ENCODE assay signal across 8 cellular contexts in the genomic region with DNA sequence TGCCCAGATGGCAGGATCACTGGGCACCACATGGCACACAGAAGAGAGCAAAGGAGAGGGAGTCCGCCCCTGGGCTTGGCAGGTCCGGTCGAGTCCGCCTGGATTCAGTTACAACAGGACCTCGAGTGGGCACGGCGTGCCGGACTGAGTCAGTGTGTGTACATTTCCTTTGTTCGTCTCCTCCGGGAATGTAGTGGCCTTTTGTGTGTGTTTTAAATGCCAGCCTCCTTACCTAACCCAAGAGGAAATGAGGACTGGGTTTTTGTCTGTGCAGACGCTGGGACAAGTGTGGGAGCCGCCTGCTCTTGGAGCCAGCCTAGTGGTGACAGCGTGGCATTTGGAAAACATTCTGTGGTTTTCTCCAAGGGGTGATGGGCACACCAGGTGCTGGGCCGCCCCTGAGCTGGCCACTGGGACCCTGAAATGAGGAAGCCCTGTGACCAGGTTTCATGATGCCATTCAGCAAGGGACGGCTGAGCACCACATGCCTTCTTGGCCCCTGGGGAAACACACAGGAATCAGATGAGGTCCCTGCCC. TPM values are rescaled to one million over a fixed set of nuclear protein-coding genes. Genes with fewer than 3 reads are reported as not detected.
DNase-seq lines count a peak whose midpoint lies in the region; ATAC-seq and TF ChIP-seq lines count a peak whose summit lies in the region.

No MANE protein-coding gene starts in this region.

- POLR2A ChIA-PET in PC-3 (lab: Charles Lee; ENCODE audit: unreplicated experiment) = no interaction called here

- H3K9me2 ChIP-seq in GM23248 (ENCODE audit: insufficient read depth) (no peaks in the 10 kb centered on the region), PC-3 (replicated peaks; ENCODE audit: low read length) (no peaks in the 10 kb centered on the region)

- in situ Hi-C loops in GM23248 (cut with MboI) = no loop called here

- H3K36me3 ChIP-seq in GM23248 (ENCODE audit: low read depth) = no peaks in the 10 kb centered on the region
- peaks cover 2% of the 10 kb centered on the region; the same call in 1 of the 2 replicates for H3K36me3 ChIP-seq in PC-3 (ENCODE audit: low read depth, low read length)
- peaks cover 0 to 15% (median 2%) of the 10 kb centered on the region in 4 donors for H3K36me3 ChIP-seq in esophagus muscularis mucosa

- CTCF ChIA-PET in PC-3 (lab: Charles Lee) = no interaction called here

- ATAC-seq in PC-3 (peak; percentile 98), GM21528 (IDR thresholded peaks at IDR 0.05; ENCODE audit: low FRiP score, unreplicated experiment) (no peak), GM21390 (IDR thresholded peaks at IDR 0.05; ENCODE audit: unreplicated experiment) (no peak), HG02798 (IDR thresholded peaks at IDR 0.05; ENCODE audit: poor library complexity, unreplicated experiment) (no peak), HG03457 (IDR thresholded peaks at IDR 0.05; ENCODE audit: unreplicated experiment) (no peak)

- H3K27ac ChIP-seq in GM23248 (peak overlapping the region; percentile 94), PC-3 (ENCODE audit: low read length) (peak overlapping the region; percentile 86), esophagus muscularis mucosa (replicated peaks in 1 of 4) (peak overlapping the region; percentile 55 to 62 (median 58))

- H2AFZ ChIP-seq in GM23248 = no peak overlapping the region
- H2AFZ ChIP-seq in PC-3 (ENCODE audit: low read length) = no peak overlapping the region

- H3K9ac ChIP-seq in GM23248 = peak overlapping the region; percentile 79
- peak overlapping the region; percentile 52 for H3K9ac ChIP-seq in PC-3 (ENCODE audit: low read length)

- intact Hi-C loops in PC-3 (cut with micrococcal nuclease) = no loop called here
- intact Hi-C loops in esophagus muscularis mucosa (cut with DNase I) = no loop called here

- H4K20me1 ChIP-seq in GM23248 (ENCODE audit: insufficient read depth) = no peaks in the 10 kb centered on the region
- peaks cover 14% of the 10 kb centered on the region; the same call in 1 of the 2 replicates for H4K20me1 ChIP-seq in PC-3 (ENCODE audit: low read length)

- H3K4me2 ChIP-seq in GM23248 (ENCODE audit: unreplicated experiment) = peak overlapping the region; percentile 55
- peak overlapping the region; percentile 77 for H3K4me2 ChIP-seq in PC-3 (ENCODE audit: low read length)

- H3K4me1 ChIP-seq in GM23248 (ENCODE audit: insufficient read depth) (peaks cover 68% of the 10 kb centered on the region), PC-3 (ENCODE audit: insufficient read depth, low read length) (peaks cover 19% of the 10 kb centered on the region), esophagus muscularis mucosa (peaks cover 49 to 97% (median 91%) of the 10 kb centered on the region in 4 donors)

- BruUV-seq in PC-3 (replicated peaks; lab: Mats Ljungman, UMichigan) = no TSS peak

- no peak for TF ChIP-seq EP300 in esophagus muscularis mucosa (IDR thresholded peaks at IDR 0.05)

- H3K4me3 ChIP-seq in GM23248 = peak overlapping the region; percentile 30
- peak overlapping the region; percentile 48; the same call in 1 of the 2 replicates for H3K4me3 ChIP-seq in PC-3 (ENCODE audit: low read length)
- no peak overlapping the region for H3K4me3 ChIP-seq in esophagus muscularis mucosa

- H3K9me3 ChIP-seq in GM23248 (ENCODE audit: low read depth) (no peaks in the 10 kb centered on the region), PC-3 (ENCODE audit: low read length) (no peaks in the 10 kb centered on the region), esophagus muscularis mucosa (no peaks in the 10 kb centered on the region)

- H3F3A ChIP-seq in GM23248 (ENCODE audit: insufficient read depth) (peaks cover 47% of the 10 kb centered on the region), PC-3 (ENCODE audit: low read length, unreplicated experiment) (no peaks in the 10 kb centered on the region)

- TF ChIP-seq CTCF in PC-3 (conservative IDR thresholded peaks at IDR 0.05; ENCODE audit: low read depth, low read length) = peak; percentile 36
- no peak for TF ChIP-seq CTCF in esophagus muscularis mucosa (IDR thresholded peaks at IDR 0.05)

- H3K79me2 ChIP-seq in GM23248 (ENCODE audit: insufficient read depth) (peaks cover 99% of the 10 kb centered on the region), PC-3 (ENCODE audit: low read length) (peaks cover 97% of the 10 kb centered on the region)

- TF ChIP-seq POLR2A in esophagus muscularis mucosa (IDR thresholded peaks at IDR 0.05; ENCODE audit: low read depth) = no peak

- DNase-seq in GM23248 (peak; percentile 96), PC-3 (peak; percentile 88), esophagus muscularis mucosa (ENCODE audit: extremely low spot score) (no peak), retina (peak; percentile 32)

- 7 to 12% methylated on average over 14 to 15 of the region's 15 CpGs for WGBS in GM23248 (ENCODE audit: low coverage in 1 of 2, low lambda C conversion rate in 2 of 2, missing lambda C conversion rate in 2 of 2), 2 experiments
- 75% methylated on average over 15 of the region's 15 CpGs for WGBS in esophagus muscularis mucosa

- no peaks in the 10 kb centered on the region for H3K27me3 ChIP-seq in GM23248 (replicated peaks; ENCODE audit: insufficient read depth)
- no peaks in the 10 kb centered on the region for H3K27me3 ChIP-seq in PC-3 (ENCODE audit: low read length)
- no peaks in the 10 kb centered on the region for H3K27me3 ChIP-seq in esophagus muscularis mucosa

RNA-seq across cellular contexts. Expression of gene NEK6, which starts 9.6 kb away (rescaled TPM):
- total RNA-seq in GM23248 (2014; rRNA removed; shearing (Covaris generic)) = 33.0 and 43.7 TPM in 2 replicates
- polyA plus RNA-seq in GM23248 (2016; fragmentation: Nextera tagmentation; extraction: Ambion mirVana) = 69.6 and 69.7 TPM in 2 replicates
- total RNA-seq in PC-3 (2014; rRNA removed) (21.1 and 22.1 TPM in 2 replicates), esophagus muscularis mucosa (10 to 100 TPM; 14.1 to 21.9 (median 15.1) TPM)

Comparison
In these comparisons a context has a peak if more than half of its experiments do, and no peak if none do; other contexts are left out.
1. H3K4me3 ChIP-seq: peak in GM23248 (single experiment) and PC-3 (single experiment); none in esophagus muscularis mucosa (0 of 4).
2. Peak in every context shown above with its lines, with median percentiles within 50 percentile points of each other: H3K27ac ChIP-seq.